Comparison of ENCODE assay signal across 22 cellular contexts in genomic region chr5:136034976-136035375, GRCh38. TPM values are rescaled to one million over a fixed set of nuclear protein-coding genes. Genes with fewer than 3 reads are reported as not detected.
DNase-seq lines count a peak whose midpoint lies in the region; ATAC-seq and TF ChIP-seq lines count a peak whose summit lies in the region.
"Had no signal": no experiment of that assay in that cellular context is flagged by ENCODE, and none has a peak within 500 bp of the region (broad histone marks: within the 10 kb centered on the region; RNA-seq: fewer than 3 reads in every experiment).

No MANE protein-coding gene starts in this region.

- WGBS in SK-N-SH (ENCODE audit: low lambda C conversion rate): 96% methylated on average over 3 of the region's 3 CpGs
- WGBS in heart right ventricle, 2 donors: 80% methylated on average over 3 of the region's 3 CpGs

- H3K4me1 Mint-ChIP-seq in CD8-positive, alpha-beta memory T cell: peaks cover 42 to 72% (median 65%) of the 10 kb centered on the region in 3 donors

- H3K9me3 ChIP-seq in CD8-positive, alpha-beta memory T cell (ENCODE audit: low read length): no peaks in the 10 kb centered on the region
- H3K9me3 ChIP-seq in SK-N-SH: no peaks in the 10 kb centered on the region
- H3K9me3 ChIP-seq in heart right ventricle: peaks cover 0 to 9% (median 0%) of the 10 kb centered on the region in 11 donors
- H3K9me3 ChIP-seq: Caco-2, prostate gland had no signal

- H3K36me3 ChIP-seq in CD8-positive, alpha-beta memory T cell (ENCODE audit: insufficient read depth, low read length): no peaks in the 10 kb centered on the region
- H3K36me3 ChIP-seq in SK-N-SH (replicated peaks in 1 of 2; ENCODE audit: control insufficient read depth in 1 of 2, insufficient read depth in 2 of 2, low read length in 1 of 2) (peaks cover 38 to 64% of the 10 kb centered on the region in 2 experiments), heart right ventricle (peaks cover 0 to 76% (median 0%) of the 10 kb centered on the region in 9 donors)
- H3K36me3 ChIP-seq: prostate gland had no signal

- POLR2A ChIA-PET in CD8-positive, alpha-beta memory T cell (lab: Charles Lee): no interaction called here
- POLR2A ChIA-PET in SK-N-SH (lab: Yijun Ruan, JAX): no interaction called here

- H3K79me2 ChIP-seq in SK-N-SH (ENCODE audit: insufficient read depth): peaks cover 64% of the 10 kb centered on the region

- peak overlapping the region; percentile 17; the same call in 1 of the 2 replicates for H3K4me2 ChIP-seq in SK-N-SH

- no peaks in the 10 kb centered on the region for H3K9me2 ChIP-seq in SK-N-SH

- H3F3A ChIP-seq in SK-N-SH (replicated peaks; ENCODE audit: insufficient read depth): peaks cover 83% of the 10 kb centered on the region

- intact Hi-C loops in heart right ventricle (cut with DNase I) (loop anchor here in 2 of 10 donors (5.0 to 10.0 kb wide), 2 partner anchors 32 to 60 kb away; no protein-coding TSS in a partner anchor), sciatic nerve (cut with DNase I) (no loop called here)

- peaks cover 0 to 10% (median 2%) of the 10 kb centered on the region in 3 donors for H3K36me3 Mint-ChIP-seq in CD8-positive, alpha-beta memory T cell

- no peaks in the 10 kb centered on the region for H3K27me3 ChIP-seq in CD8-positive, alpha-beta memory T cell (ENCODE audit: insufficient read depth, low read length, poor library complexity, severe bottlenecking)
- H3K27me3 ChIP-seq in SK-N-SH (ENCODE audit: insufficient read depth) (no peaks in the 10 kb centered on the region), heart right ventricle (no peaks in the 10 kb centered on the region)

- H2AFZ ChIP-seq in SK-N-SH (ENCODE audit: low read depth): no peak overlapping the region

- H3K4me3 ChIP-seq in CD8-positive, alpha-beta memory T cell (ENCODE audit: low read length): no peak overlapping the region
- no peak overlapping the region for H3K4me3 ChIP-seq in SK-N-SH (ENCODE audit: low read depth in 2 of 2, low read length in 1 of 2)
- H3K4me3 ChIP-seq in heart right ventricle: no peak overlapping the region
- H3K4me3 ChIP-seq: prostate gland had no signal

- peaks cover 0 to 3% of the 10 kb centered on the region in 2 donors for H3K27me3 Mint-ChIP-seq in CD8-positive, alpha-beta memory T cell

- TF ChIP-seq EP300 in SK-N-SH (IDR thresholded peaks at IDR 0.05; ENCODE audit: borderline replicate concordance in 1 of 2, low read depth in 1 of 2, low read length in 1 of 2): 0 out of 4 replicates have a peak, but pooled peaks of 1 of the 2 experiments have one; percentile 44

- H4K20me1 ChIP-seq in SK-N-SH (ENCODE audit: insufficient read depth): peaks cover 75% of the 10 kb centered on the region

- ATAC-seq in heart right ventricle: peak; percentile 40 to 88 (median 70)
- no peak for ATAC-seq in sciatic nerve
- no peak for ATAC-seq in HG02759 (IDR thresholded peaks at IDR 0.05; ENCODE audit: unreplicated experiment)
- no peak for ATAC-seq in GM21423 (IDR thresholded peaks at IDR 0.05; ENCODE audit: unreplicated experiment)
- ATAC-seq in HG03342 (IDR thresholded peaks at IDR 0.05; ENCODE audit: unreplicated experiment): no peak
- ATAC-seq: activated CD8-positive, alpha-beta T cell treated with anti-CD3 and anti-CD28 coated beads, Interleukin-2, amount 10 ng/mL, durations not matched to agents 7 days and 5 days; natural killer cell treated with Interleukin-12 subunit alpha and Interleukin-12 subunit beta and Interleukin-15 and Interleukin-18, amount 100 ng/mL, for 72 hours had no signal

- no peaks in the 10 kb centered on the region for H3K9me3 Mint-ChIP-seq in CD8-positive, alpha-beta memory T cell
- H3K9me3 Mint-ChIP-seq: activated T-cell treated with anti-CD3 and anti-CD28 coated beads, Interleukin-2, amount 50 U/mL, for 24 hours; immature natural killer cell; natural killer cell treated with Interleukin-12 subunit alpha and Interleukin-12 subunit beta and Interleukin-15 and Interleukin-18, amount 100 ng/mL, for 72 hours; T-helper 2 cell treated with Interferon-gamma antibody and Interleukin-4, amounts not matched to agents 5 μg/mL and 100 μg/mL, for 36 hours had no signal

- no peak for DNase-seq in CD8-positive, alpha-beta memory T cell
- DNase-seq in SK-N-SH (no peak), heart right ventricle (peak; percentile 47 to 62), sciatic nerve (ENCODE audit: low spot score) (peak; percentile 30)
- DNase-seq: activated CD8-positive, alpha-beta T cell treated with anti-CD3 and anti-CD28 coated beads, Interleukin-2, amount 10 ng/mL, durations not matched to agents 7 days and 5 days; activated naive CD4-positive, alpha-beta T cell treated with Interleukin-2 at 50 U/mL for 16 hours; activated T-cell treated with anti-CD3 and anti-CD28 coated beads, Interleukin-2, amount 50 U/mL, for 24 hours; amygdala; Caco-2; effector CD8-positive, alpha-beta T cell; GOT3; immature natural killer cell; NCI-H1048; NCI-H524 treated with DMSO at 0.1 percent for 48 hours; SIG-M5; stimulated activated CD4-positive, alpha-beta T cell treated with anti-CD3 and anti-CD28 coated beads, Interleukin-15, amount 100 ng/mL, for 24 hours had no signal

- peaks cover 25% of the 10 kb centered on the region for H3K4me1 ChIP-seq in CD8-positive, alpha-beta memory T cell (ENCODE audit: insufficient read depth, low read length)
- peaks cover 51 to 66% of the 10 kb centered on the region in 2 experiments for H3K4me1 ChIP-seq in SK-N-SH (ENCODE audit: control insufficient read depth in 1 of 2, insufficient read depth in 2 of 2, low read depth in 1 of 2, low read length in 1 of 2)
- H3K4me1 ChIP-seq in heart right ventricle: peaks cover 8 to 90% (median 61%) of the 10 kb centered on the region in 9 donors
- H3K4me1 ChIP-seq: prostate gland had no signal

- no peak overlapping the region for H3K9ac ChIP-seq in SK-N-SH

- no peak overlapping the region for H3K27ac ChIP-seq in CD8-positive, alpha-beta memory T cell (ENCODE audit: low read depth, low read length)
- peak overlapping the region; percentile 72 to 77; a peak in 3 of 4 replicates for H3K27ac ChIP-seq in SK-N-SH (ENCODE audit: low read depth in 2 of 2, low read length in 1 of 2)
- H3K27ac ChIP-seq in heart right ventricle: peak overlapping the region in 1 of 10 donors; percentile 84
- H3K27ac ChIP-seq: prostate gland had no signal

- no peak for TF ChIP-seq RAD21 in SK-N-SH (IDR thresholded peaks at IDR 0.05; ENCODE audit: low read length)

- CTCF ChIA-PET in CD8-positive, alpha-beta memory T cell (lab: Charles Lee): no interaction called here
- CTCF ChIA-PET in SK-N-SH (lab: Yijun Ruan, JAX): interaction anchor here (1.3 kb wide), 1 partner anchor 90 kb away, joined by 3 read pairs; no protein-coding TSS in a partner anchor

- TF ChIP-seq CTCF in SK-N-SH (IDR thresholded peaks at IDR 0.05) (no peak), heart right ventricle (IDR thresholded peaks at IDR 0.05) (no peak)

- H3K4me3 Mint-ChIP-seq in CD8-positive, alpha-beta memory T cell: peak overlapping the region in 1 of 7 donors; percentile 24
- H3K4me3 Mint-ChIP-seq: activated CD8-positive, alpha-beta T cell treated with anti-CD3 and anti-CD28 coated beads, Interleukin-2, amount 10 ng/mL, durations not matched to agents 7 days and 5 days; activated T-cell treated with anti-CD3 and anti-CD28 coated beads, Interleukin-2, amount 50 U/mL, for 24 hours; immature natural killer cell; natural killer cell treated with Interleukin-12 subunit alpha and Interleukin-12 subunit beta and Interleukin-15 and Interleukin-18, amount 100 ng/mL, for 72 hours; T-helper 2 cell treated with Interferon-gamma antibody and Interleukin-4, amounts not matched to agents 5 μg/mL and 100 μg/mL, for 36 hours had no signal

- H3K27ac Mint-ChIP-seq in CD8-positive, alpha-beta memory T cell: peak overlapping the region in 6 of 8 donors; percentile 35 to 85 (median 67)
- H3K27ac Mint-ChIP-seq: activated T-cell treated with anti-CD3 and anti-CD28 coated beads, Interleukin-2, amount 50 U/mL, for 24 hours; T-helper 2 cell treated with Interferon-gamma antibody and Interleukin-4, amounts not matched to agents 5 μg/mL and 100 μg/mL, for 36 hours had no signal

TF ChIP-seq in SK-N-SH, 30 proteins besides CTCF, POLR2A, EP300 and RAD21 (continues in another document):
- TF ChIP-seq GABPA (IDR thresholded peaks at IDR 0.05; ENCODE audit: low read depth): no peak
- TF ChIP-seq NFIC (IDR thresholded peaks at IDR 0.05; ENCODE audit: borderline replicate concordance): no peak
- no peak for TF ChIP-seq MXI1 (IDR thresholded peaks at IDR 0.05; ENCODE audit: low read depth, low read length)
- TF ChIP-seq SMC3 (IDR thresholded peaks at IDR 0.05; ENCODE audit: low read depth, low read length): no peak
- TF ChIP-seq, protein P1, sequence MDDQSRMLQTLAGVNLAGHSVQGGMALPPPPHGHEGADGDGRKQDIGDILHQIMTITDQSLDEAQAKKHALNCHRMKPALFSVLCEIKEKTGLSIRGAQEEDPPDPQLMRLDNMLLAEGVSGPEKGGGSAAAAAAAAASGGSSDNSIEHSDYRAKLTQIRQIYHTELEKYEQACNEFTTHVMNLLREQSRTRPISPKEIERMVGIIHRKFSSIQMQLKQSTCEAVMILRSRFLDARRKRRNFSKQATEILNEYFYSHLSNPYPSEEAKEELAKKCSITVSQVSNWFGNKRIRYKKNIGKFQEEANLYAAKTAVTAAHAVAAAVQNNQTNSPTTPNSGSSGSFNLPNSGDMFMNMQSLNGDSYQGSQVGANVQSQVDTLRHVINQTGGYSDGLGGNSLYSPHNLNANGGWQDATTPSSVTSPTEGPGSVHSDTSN (IDR thresholded peaks at IDR 0.05): peak; percentile 24
- no peak for TF ChIP-seq YY1 (IDR thresholded peaks at IDR 0.05; ENCODE audit: low read depth)

RNA-seq across cellular contexts. Expression of gene TGFBI, which starts 6.2 kb away (rescaled TPM):
- 1 to 10 TPM; 8.8 to 9.2 TPM for total RNA-seq in CD8-positive, alpha-beta memory T cell
- polyA plus RNA-seq in CD8-positive, alpha-beta memory T cell: 4.9 TPM
- polyA plus RNA-seq in SK-N-SH (2012; rRNA removed): 2,247 and 2,678 TPM in 2 replicates
- polyA plus RNA-seq in SK-N-SH (2012; cell fraction: cytosol; rRNA removed): 1,829 and 2,247 TPM in 2 replicates
- 2,574 and 3,187 TPM in 2 replicates for polyA plus RNA-seq in SK-N-SH (2012; cell fraction: nucleus; rRNA removed)
- 100 to 1,000 TPM in 1 of 10 donors, 10 to 100 TPM in 9; 29.6 to 137 (median 46.2) TPM for total RNA-seq in heart right ventricle
- 10 to 100 TPM; 65.5 to 69.9 TPM for polyA plus RNA-seq in heart right ventricle
- total RNA-seq in sciatic nerve: 232 TPM
- total RNA-seq: activated CD8-positive, alpha-beta T cell treated with anti-CD3 and anti-CD28 coated beads, Interleukin-2, amount 10 ng/mL, durations not matched to agents 7 days and 5 days; natural killer cell treated with Interleukin-12 subunit alpha and Interleukin-12 subunit beta and Interleukin-15 and Interleukin-18, amount 100 ng/mL, for 72 hours had no signal

Comparison
In these comparisons a context has a peak if more than half of its experiments do, and no peak if none do; other contexts are left out.
1. DNase-seq: peak in heart right ventricle (2 of 2) and sciatic nerve (single experiment); none in CD8-positive, alpha-beta memory T cell (0 of 5) and SK-N-SH (single experiment).
2. ATAC-seq: peak in heart right ventricle (8 of 8); none in sciatic nerve (single experiment), HG02759 (single experiment), GM21423 (single experiment) and HG03342 (single experiment).